ENCODE assay signal across 8 cellular contexts in the genomic region with DNA sequence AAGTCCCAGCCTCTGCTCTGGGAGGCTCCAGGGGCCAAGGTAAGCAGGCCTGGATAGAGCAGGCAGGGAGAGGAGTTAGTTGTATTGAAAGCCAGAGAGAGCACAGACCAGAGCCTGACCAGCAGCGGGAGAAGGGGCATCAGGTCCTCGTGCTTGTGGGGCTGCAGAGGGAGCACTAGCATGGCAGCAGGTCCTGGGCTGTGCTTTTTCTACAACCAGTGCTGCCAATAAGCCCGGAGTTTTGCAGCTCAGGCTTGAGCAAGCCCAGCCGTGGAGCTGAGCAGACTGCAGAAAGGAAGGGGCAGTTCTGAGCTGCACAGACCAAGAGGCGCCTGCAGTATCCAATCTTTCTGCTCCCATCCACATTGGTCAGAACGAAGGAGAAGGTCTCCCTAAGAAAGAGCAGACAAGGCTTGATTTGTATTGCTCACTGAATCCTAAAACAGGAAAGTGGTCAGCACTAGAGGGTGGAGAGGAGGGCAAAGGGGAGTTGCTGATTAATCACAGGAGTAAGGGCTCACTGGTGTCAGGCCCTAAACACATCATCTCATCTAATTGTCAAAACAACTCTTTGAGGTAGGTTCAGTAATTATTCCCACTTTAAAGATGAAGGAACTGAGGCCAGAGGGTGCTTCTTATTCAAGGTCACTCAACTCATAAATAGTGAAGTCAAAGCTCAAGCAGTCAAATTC. TPM values are rescaled to one million over a fixed set of nuclear protein-coding genes. Genes with fewer than 3 reads are reported as not detected.
DNase-seq lines count a peak whose midpoint lies in the region; ATAC-seq and TF ChIP-seq lines count a peak whose summit lies in the region.

No MANE protein-coding gene starts in this region.

- H4K8ac ChIP-seq in IMR-90 (ENCODE audit: low read depth in 2 of 2, low read length in 2 of 2): no peak overlapping the region

- peaks cover 88% of the 10 kb centered on the region for H3K4me1 Mint-ChIP-seq in CD4-positive, alpha-beta T cell (ENCODE audit: low read depth)

- ATAC-seq in CD4-positive, alpha-beta T cell (ENCODE audit: poor library complexity): no peak
- peak; percentile 4; the same call in 1 of the 2 replicates for ATAC-seq in IMR-90 (ENCODE audit: low read depth)

- H3K9ac ChIP-seq in IMR-90 (ENCODE audit: low read depth, low read length): no peak overlapping the region

- no peak overlapping the region for H4K5ac ChIP-seq in IMR-90 (ENCODE audit: low read depth, low read length)

- intact Hi-C loops in CD4-positive, alpha-beta T cell (cut with DNase I, micrococcal nuclease): loop anchor here in 1 of 2 experiments (5.0 kb wide), 3 partner anchors 35 to 560 kb away; a partner anchor contains a TSS
- intact Hi-C loops in IMR-90 (cut with micrococcal nuclease) (no loop called here), vagina (cut with DNase I) (no loop called here)

- H3K27ac Mint-ChIP-seq in CD4-positive, alpha-beta T cell: peak overlapping the region; percentile 90

- H3K4me1 ChIP-seq in IMR-90 (ENCODE audit: control insufficient read depth, insufficient read depth, low read length): peaks cover 22% of the 10 kb centered on the region
- peaks cover 49% of the 10 kb centered on the region for H3K4me1 ChIP-seq in vagina

- in situ Hi-C loops in IMR-90 (cut with MboI; ENCODE audit: low sequenced_read_pairs): no loop called here

- H3K27me3 ChIP-seq in CD4-positive, alpha-beta T cell (ENCODE audit: control insufficient read depth, insufficient read depth, low read length): no peaks in the 10 kb centered on the region
- H3K27me3 ChIP-seq in IMR-90 (ENCODE audit: control insufficient read depth, insufficient read depth, low read length) (peaks cover 7% of the 10 kb centered on the region), vagina (no peaks in the 10 kb centered on the region)

- no peak overlapping the region for H3K23ac ChIP-seq in IMR-90 (ENCODE audit: low read depth, low read length)

- H2AK9ac ChIP-seq in IMR-90 (replicated peaks; ENCODE audit: low read depth, low read length, poor library complexity): no peak overlapping the region

- no peak overlapping the region for H3K14ac ChIP-seq in IMR-90 (replicated peaks; ENCODE audit: low read depth, low read length)

- WGBS in IMR-90 (ENCODE audit: extremely low coverage in 2 of 2, insufficient read length in 1 of 2), 2 experiments: no CpG with 5 or more reads among the region's 6 CpGs

- peaks cover 9% of the 10 kb centered on the region for H3K9me1 ChIP-seq in IMR-90 (ENCODE audit: insufficient read depth, low read length)

- TF ChIP-seq POLR2A in IMR-90 (IDR thresholded peaks at IDR 0.05; ENCODE audit: low read depth, low read length): no peak
- TF ChIP-seq POLR2A in vagina (IDR thresholded peaks at IDR 0.05): no peak

- dilution Hi-C loops in IMR-90 (cut with HindIII; ENCODE audit: low sequenced_read_pairs, unreplicated experiment): no loop called here

- no peak overlapping the region for H4K91ac ChIP-seq in IMR-90 (ENCODE audit: insufficient read depth, low read depth, low read length)

- H3K4me3 ChIP-seq in IMR-90 (ENCODE audit: insufficient read depth, low read depth, low read length) (no peak overlapping the region), epithelial cell of proximal tubule (ENCODE audit: low read depth, low read length) (no peak overlapping the region), vagina (peak overlapping the region in 1 of 2 donors; percentile 32)

- BruUV-seq in IMR-90 (replicated peaks; lab: Mats Ljungman, UMichigan): no TSS peak

- no peaks in the 10 kb centered on the region for H3K9me3 Mint-ChIP-seq in CD4-positive, alpha-beta T cell

- POLR2A ChIA-PET in CD4-positive, alpha-beta T cell (lab: Charles Lee): interaction anchor here (0.6 to 15.0 kb wide), 6 partner anchors 13 to 243 kb away, joined by 3 to 756 read pairs (median 8); a partner anchor contains a TSS
- POLR2A ChIA-PET in IMR-90 (lab: Charles Lee; ENCODE audit: unreplicated experiment): no interaction called here

- peak overlapping the region; percentile 97 for H3K27ac ChIP-seq in CD4-positive, alpha-beta T cell (ENCODE audit: low read depth, low read length)
- H3K27ac ChIP-seq in IMR-90 (ENCODE audit: insufficient read depth, low read length): no peak overlapping the region
- no peak overlapping the region for H3K27ac ChIP-seq in vagina

- CTCF ChIA-PET in CD4-positive, alpha-beta T cell (lab: Charles Lee): interaction anchor here (1.2 to 8.1 kb wide), 5 partner anchors 10 to 203 kb away, joined by 3 to 135 read pairs (median 4); no protein-coding TSS in a partner anchor
- CTCF ChIA-PET in IMR-90 (lab: Yijun Ruan, JAX): no interaction called here

- no peaks in the 10 kb centered on the region for H3K27me3 Mint-ChIP-seq in CD4-positive, alpha-beta T cell

- no peaks in the 10 kb centered on the region for H4K20me1 ChIP-seq in IMR-90 (ENCODE audit: insufficient read depth, low read length)

- DNase-seq in CD4-positive, alpha-beta T cell: peak in 9 of 10 experiments; percentile 49 to 78 (median 71)
- DNase-seq in IMR-90 (peak; percentile 4), epithelial cell of proximal tubule (ENCODE audit: low read depth) (no peak), NCI-H2029 (lab: John Stamatoyannopoulos, UW) (no peak), T1000 (lab: John Stamatoyannopoulos, UW) (no peak), vagina (ENCODE audit: extremely low spot score in 2 of 2) (no peak)
- DNase-seq in activated CD4-positive, alpha-beta T cell treated with anti-CD3 and anti-CD28 coated beads for 4 hours: peak; percentile 49 to 73
- DNase-seq in stimulated activated CD4-positive, alpha-beta T cell treated with anti-CD3 and anti-CD28 coated beads, Interleukin-4, amount 100 ng/mL, for 4 hours: peak; percentile 58 to 70

- H3K36me3 ChIP-seq in IMR-90 (ENCODE audit: control insufficient read depth, insufficient read depth, low read length) (no peaks in the 10 kb centered on the region), vagina (peaks cover 0 to 5% of the 10 kb centered on the region in 2 donors)

- H2BK15ac ChIP-seq in IMR-90 (ENCODE audit: low read depth, low read length): no peak overlapping the region

- H3K18ac ChIP-seq in IMR-90 (ENCODE audit: low read depth, low read length): no peak overlapping the region

- no peak for TF ChIP-seq RAD21 in IMR-90 (IDR thresholded peaks at IDR 0.05; ENCODE audit: low read length)

- H3K36me3 Mint-ChIP-seq in CD4-positive, alpha-beta T cell (ENCODE audit: low read depth): peaks cover 90% of the 10 kb centered on the region

- H2AFZ ChIP-seq in IMR-90 (replicated peaks; ENCODE audit: low read length, poor library complexity): no peak overlapping the region

- no peak overlapping the region for H3K4ac ChIP-seq in IMR-90 (ENCODE audit: low read depth, low read length)

- H3K9me3 ChIP-seq in CD4-positive, alpha-beta T cell (ENCODE audit: control insufficient read depth, low read length): no peaks in the 10 kb centered on the region
- no peaks in the 10 kb centered on the region for H3K9me3 ChIP-seq in IMR-90 (ENCODE audit: control insufficient read depth, insufficient read depth, low read length)
- no peaks in the 10 kb centered on the region for H3K9me3 ChIP-seq in vagina

- H3K4me2 ChIP-seq in IMR-90 (ENCODE audit: low read depth, low read length): no peak overlapping the region

- no peak overlapping the region for H2BK120ac ChIP-seq in IMR-90 (ENCODE audit: low read depth, low read length)

- H2AK5ac ChIP-seq in IMR-90 (ENCODE audit: low read depth, low read length): no peak overlapping the region

- no peak overlapping the region for H3K56ac ChIP-seq in IMR-90 (ENCODE audit: extremely low read depth, insufficient read depth, low read length)

- no peaks in the 10 kb centered on the region for H3K79me1 ChIP-seq in IMR-90 (ENCODE audit: low read depth in 1 of 2, low read length in 2 of 2)

- no peak overlapping the region for H2BK5ac ChIP-seq in IMR-90 (ENCODE audit: low read depth, low read length, poor library complexity, severe bottlenecking)

- H3K4me3 Mint-ChIP-seq in CD4-positive, alpha-beta T cell: peak overlapping the region; percentile 99

- no peak for TF ChIP-seq CTCF in CD4-positive, alpha-beta T cell (IDR thresholded peaks at IDR 0.05)
- peak; percentile 30 for TF ChIP-seq CTCF in IMR-90 (conservative IDR thresholded peaks at IDR 0.05; ENCODE audit: low read depth, low read length)
- peak; percentile 44 for TF ChIP-seq CTCF in epithelial cell of proximal tubule (conservative IDR thresholded peaks at IDR 0.05; ENCODE audit: low read depth, low read length)
- peak in 1 of 3 experiments; percentile 7 for TF ChIP-seq CTCF in vagina (IDR thresholded peaks at IDR 0.05)

- H2BK20ac ChIP-seq in IMR-90 (ENCODE audit: low read depth, low read length): no peak overlapping the region

RNA-seq across cellular contexts. Expression of a gene that starts 2.7 kb away (rescaled TPM):
- total RNA-seq in CD4-positive, alpha-beta T cell: 10 to 100 TPM; 60.7 to 62.0 TPM
- total RNA-seq in IMR-90 (2012; rRNA removed): 0.83 and 0.90 TPM in 2 replicates
- 0.72 and 0.86 TPM in 2 replicates for polyA plus RNA-seq in IMR-90 (2012; rRNA removed)
- polyA plus RNA-seq in IMR-90 (2012; cell fraction: cytosol; rRNA removed): 0.70 and 0.77 TPM in 2 replicates
- 0.60 and 1.7 TPM in 2 replicates for polyA plus RNA-seq in IMR-90 (2012; cell fraction: nucleus; rRNA removed; ENCODE audit: low replicate concordance)
- 8.1 and 14.8 TPM in 2 replicates for total RNA-seq in epithelial cell of proximal tubule
- total RNA-seq in vagina: 25.5 TPM

RNA-seq across cellular contexts. Expression of a gene that starts 29.8 kb away (rescaled TPM):
- 10 to 100 TPM; 13.9 to 15.7 TPM for total RNA-seq in CD4-positive, alpha-beta T cell
- 0.18 TPM in 1 of 2 replicates, not detected in the other for total RNA-seq in IMR-90 (2012; rRNA removed)
- polyA plus RNA-seq in IMR-90 (2012; rRNA removed): 0.19 and 0.39 TPM in 2 replicates
- 0.34 and 0.39 TPM in 2 replicates for polyA plus RNA-seq in IMR-90 (2012; cell fraction: cytosol; rRNA removed)
- 0.15 and 0.24 TPM in 2 replicates for polyA plus RNA-seq in IMR-90 (2012; cell fraction: nucleus; rRNA removed; ENCODE audit: low replicate concordance)
- total RNA-seq in epithelial cell of proximal tubule: not detected in 2 replicates
- 5.6 TPM for total RNA-seq in vagina

RNA-seq across cellular contexts. Expression of a gene that starts 57.7 kb away (rescaled TPM):
- 10 to 100 TPM; 25.0 to 27.2 TPM for total RNA-seq in CD4-positive, alpha-beta T cell
- total RNA-seq in IMR-90 (2012; rRNA removed): 27.4 and 42.8 TPM in 2 replicates
- 10.3 and 13.3 TPM in 2 replicates for polyA plus RNA-seq in IMR-90 (2012; rRNA removed)
- polyA plus RNA-seq in IMR-90 (2012; cell fraction: cytosol; rRNA removed): 1.7 and 2.0 TPM in 2 replicates
- 4.0 and 30.8 TPM in 2 replicates for polyA plus RNA-seq in IMR-90 (2012; cell fraction: nucleus; rRNA removed; ENCODE audit: low replicate concordance)
- 15.0 and 27.2 TPM in 2 replicates for total RNA-seq in epithelial cell of proximal tubule
- total RNA-seq in vagina: 37.8 TPM

RNA-seq across cellular contexts. Expression of a gene that starts 57.9 kb away (rescaled TPM):
- total RNA-seq in CD4-positive, alpha-beta T cell: 10 to 100 TPM; 35.7 to 38.7 TPM
- total RNA-seq in IMR-90 (2012; rRNA removed): 66.3 and 71.9 TPM in 2 replicates
- polyA plus RNA-seq in IMR-90 (2012; rRNA removed): 25.2 and 31.4 TPM in 2 replicates
- polyA plus RNA-seq in IMR-90 (2012; cell fraction: cytosol; rRNA removed): 7.7 and 15.0 TPM in 2 replicates
- 3.3 and 30.7 TPM in 2 replicates for polyA plus RNA-seq in IMR-90 (2012; cell fraction: nucleus; rRNA removed; ENCODE audit: low replicate concordance)
- total RNA-seq in epithelial cell of proximal tubule: 46.4 and 53.2 TPM in 2 replicates
- 33.9 TPM for total RNA-seq in vagina

Comparison
In these comparisons a context has a peak if more than half of its experiments do, and no peak if none do; other contexts are left out.
1. DNase-seq: peak in CD4-positive, alpha-beta T cell (9 of 10), IMR-90 (single experiment), activated CD4-positive, alpha-beta T cell treated with anti-CD3 and anti-CD28 coated beads for 4 hours (2 of 2) and stimulated activated CD4-positive, alpha-beta T cell treated with anti-CD3 and anti-CD28 coated beads, Interleukin-4, amount 100 ng/mL, for 4 hours (2 of 2); none in epithelial cell of proximal tubule (single experiment), NCI-H2029 (single experiment), T1000 (single experiment) and vagina (0 of 2).